Comparison of ENCODE assay signal across 17 cellular contexts in genomic region chr13:90502143-90502542, GRCh38.
"Had no signal": no experiment of that assay in that cellular context is flagged by ENCODE, and none has a peak within 500 bp of the region (broad histone marks: within the 10 kb centered on the region; RNA-seq: fewer than 3 reads in every experiment).

No MANE protein-coding gene starts in this region.

- H3K27ac Mint-ChIP-seq: activated CD4-positive, alpha-beta T cell treated with anti-CD3 and anti-CD28 coated beads, Interleukin-2, amount 10 ng/mL, durations not matched to agents 7 days and 5 days; stimulated activated naive CD8-positive, alpha-beta T cell treated with anti-CD3 and anti-CD28 coated beads, Interleukin-15, Interleukin-2, amounts not matched to agents 100 ng/mL and 50 ng/mL, for 24 hours; T-helper 1 cell treated with Interleukin-12 subunit alpha and Interleukin-12 subunit beta and Interleukin-4 antibody, amounts not matched to agents 30 μg/mL and 1 μg/mL, for 36 hours had no signal

- H3K9me3 Mint-ChIP-seq: activated CD4-positive, alpha-beta T cell treated with anti-CD3 and anti-CD28 coated beads, Interleukin-2, amount 10 ng/mL, durations not matched to agents 7 days and 5 days had no signal

- FAIRE-seq: endothelial cell of umbilical vein had no signal

- H3K4me1 Mint-ChIP-seq: activated CD4-positive, alpha-beta T cell treated with anti-CD3 and anti-CD28 coated beads, Interleukin-2, amount 10 ng/mL, durations not matched to agents 7 days and 5 days had no signal

- H3K4me3 Mint-ChIP-seq: activated CD4-positive, alpha-beta T cell treated with anti-CD3 and anti-CD28 coated beads, Interleukin-2, amount 10 ng/mL, durations not matched to agents 7 days and 5 days; stimulated activated naive CD8-positive, alpha-beta T cell treated with anti-CD3 and anti-CD28 coated beads, Interleukin-15, Interleukin-2, amounts not matched to agents 100 ng/mL and 50 ng/mL, for 24 hours; T-helper 1 cell treated with Interleukin-12 subunit alpha and Interleukin-12 subunit beta and Interleukin-4 antibody, amounts not matched to agents 30 μg/mL and 1 μg/mL, for 36 hours had no signal

- H3K36me3 ChIP-seq: esophagus muscularis mucosa, transverse colon, vagina had no signal

- H3K27me3 ChIP-seq: esophagus muscularis mucosa, transverse colon, vagina had no signal

- H3K9me3 ChIP-seq: esophagus muscularis mucosa, transverse colon, vagina had no signal

- DNase-seq: activated CD4-positive, alpha-beta T cell treated with anti-CD3 and anti-CD28 coated beads, Interleukin-2, amount 10 ng/mL, durations not matched to agents 7 days and 5 days; activated CD8-positive, alpha-beta memory T cell treated with anti-CD3 and anti-CD28 coated beads, Interleukin-2, amount 50 U/mL, for 48 hours; activated effector memory CD4-positive, alpha-beta T cell treated with anti-CD3 and anti-CD28 coated beads, Interleukin-2, amount 50 U/mL, for 16 hours; activated naive CD4-positive, alpha-beta T cell treated with anti-CD3 and anti-CD28 coated beads, Interleukin-2, amount 50 U/mL, for 16 hours; activated T-cell treated with anti-CD3 and anti-CD28 coated beads, Interleukin-2, amount 50 U/mL, for 48 hours; aorta; effector memory CD4-positive, alpha-beta T cell; hypothalamus; islet precursor cell; occipital lobe; stimulated activated CD4-positive, alpha-beta T cell treated with anti-CD3 and anti-CD28 coated beads, Interleukin-2, amount 100 ng/mL, for 24 hours; transverse colon had no signal

- H3K4me1 ChIP-seq: transverse colon, vagina had no signal

- H3K4me3 ChIP-seq: esophagus muscularis mucosa, transverse colon, vagina had no signal

- H3K27ac ChIP-seq: esophagus muscularis mucosa, transverse colon, vagina had no signal

- H3K27me3 Mint-ChIP-seq: activated CD4-positive, alpha-beta T cell treated with anti-CD3 and anti-CD28 coated beads, Interleukin-2, amount 10 ng/mL, durations not matched to agents 7 days and 5 days; stimulated activated naive CD8-positive, alpha-beta T cell treated with anti-CD3 and anti-CD28 coated beads, Interleukin-15, Interleukin-2, amounts not matched to agents 100 ng/mL and 50 ng/mL, for 24 hours had no signal
